In the genomic region with DNA sequence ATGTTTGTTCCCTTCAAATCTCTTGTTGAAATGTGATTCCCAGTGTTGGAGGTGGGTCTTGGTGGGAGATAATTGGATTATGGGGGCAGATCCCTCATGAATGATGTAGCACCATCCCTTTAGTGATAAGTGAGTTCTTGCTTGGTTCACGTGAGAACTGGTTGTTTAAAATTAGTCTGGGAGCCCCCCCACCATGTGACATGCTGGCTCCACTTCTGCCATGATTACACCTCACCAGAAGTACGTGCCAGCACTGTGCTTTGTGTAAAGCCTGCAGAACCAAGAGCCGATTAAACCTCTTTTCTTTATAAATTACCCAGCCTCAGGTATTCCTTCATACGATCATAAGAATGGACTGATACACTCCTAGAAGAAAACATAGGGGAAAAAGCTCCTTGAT, we compare ENCODE assay signal across 22 cellular contexts.
"Had no signal": no experiment of that assay in that cellular context is flagged by ENCODE, and none has a peak within 500 bp of the region (broad histone marks: within the 10 kb centered on the region; RNA-seq: fewer than 3 reads in every experiment).

No MANE protein-coding gene starts in this region.

- H3K4me3 ChIP-seq: adrenal gland, body of pancreas, left lung, psoas muscle, thoracic aorta, uterus had no signal

- H3K27me3 ChIP-seq: adrenal gland, body of pancreas, left lung, uterus had no signal

- H2AFZ ChIP-seq: parathyroid adenoma had no signal

- ATAC-seq: body of pancreas, esophagus mucosa, left lung, psoas muscle had no signal

- H3K27ac ChIP-seq: adrenal gland, body of pancreas, left lung, parathyroid adenoma, psoas muscle, thoracic aorta, uterus had no signal

- H3K9ac ChIP-seq: parathyroid adenoma had no signal

- H3K9me3 ChIP-seq: adrenal gland, body of pancreas, left lung, psoas muscle, thoracic aorta, uterus had no signal

- DNase-seq: activated CD4-positive, alpha-beta memory T cell treated with anti-CD3 and anti-CD28 coated beads for 36 hours; activated CD4-positive, alpha-beta T cell treated with anti-CD3 and anti-CD28 coated beads, Interleukin-2, amount 10 ng/mL, durations not matched to agents 24 days and 14 days; activated CD4-positive, CD25-positive, alpha-beta regulatory T cell treated with anti-CD3 and anti-CD28 coated beads, Interleukin-2, amount 50 U/mL, for 72 hours; activated CD8-positive, alpha-beta memory T cell treated with anti-CD3 and anti-CD28 coated beads, Interleukin-2, amount 50 U/mL, for 4 hours; activated effector memory CD4-positive, alpha-beta T cell treated with anti-CD3 and anti-CD28 coated beads, Interleukin-2, amount 50 U/mL, for 16 hours; activated naive CD4-positive, alpha-beta T cell treated with anti-CD3 and anti-CD28 coated beads for 36 hours; activated naive CD8-positive, alpha-beta T cell treated with anti-CD3 and anti-CD28 coated beads for 36 hours; activated T-cell treated with anti-CD3 and anti-CD28 coated beads, Interleukin-2, amount 50 U/mL, for 1 hour; adrenal gland; aorta; body of pancreas; foreskin fibroblast; kidney glomerular epithelial cell; left lung; naive B cell; nephron progenitor cell; occipital lobe; psoas muscle; uterus had no signal

- H3K36me3 ChIP-seq: adrenal gland, left lung, thoracic aorta, uterus had no signal

- H3K4me1 ChIP-seq: psoas muscle had no signal
